In the genomic region with DNA sequence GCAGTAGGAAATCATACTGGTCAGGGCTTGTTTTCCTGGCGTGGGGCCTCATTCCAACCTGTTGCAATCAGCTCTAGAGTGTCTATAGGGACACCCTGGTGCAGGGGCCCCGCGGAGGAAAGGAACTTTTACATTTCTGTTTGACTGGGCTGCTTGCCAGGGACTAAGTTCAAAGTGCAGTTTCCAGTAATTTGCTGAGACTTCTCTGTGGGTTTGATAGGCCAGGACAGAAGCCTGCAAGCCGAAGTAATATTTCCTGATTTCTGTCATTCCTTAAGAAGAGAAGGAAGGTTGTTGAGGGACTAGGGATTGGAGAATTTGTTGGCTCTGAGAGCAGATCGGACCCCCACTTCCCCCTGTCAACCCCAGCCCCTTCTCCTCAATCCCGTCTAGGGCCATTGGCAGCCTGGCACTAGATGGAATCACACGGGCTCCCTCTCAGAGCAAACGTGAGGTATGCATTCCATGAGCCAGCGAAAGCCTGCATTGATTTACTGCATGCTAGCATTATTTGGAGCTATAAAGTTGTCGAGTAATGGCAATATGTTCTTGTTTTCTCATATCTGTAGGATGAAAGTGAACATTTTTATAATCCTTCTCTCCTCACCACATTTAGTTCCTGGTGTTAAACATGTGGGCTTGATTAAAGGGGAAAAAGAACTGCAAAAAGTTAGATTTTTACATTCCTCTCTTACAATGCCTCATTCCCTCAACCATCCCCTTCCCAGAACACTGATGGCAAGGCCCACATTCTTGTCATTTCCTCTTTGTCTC, we compare ENCODE assay signal across 8 cellular contexts.
A peak's percentile ranks its signal among the peaks of the same experiment; 100 is the strongest.
DNase-seq lines count a peak whose midpoint lies in the region; ATAC-seq and TF ChIP-seq lines count a peak whose summit lies in the region.

No MANE protein-coding gene starts in this region.

- H3K4me3 ChIP-seq in retinal pigment epithelial cell (ENCODE audit: low read length): no peak overlapping the region

- DNase-seq in HPDE6-E6E7 (ENCODE audit: extremely low spot score) (peak; percentile 81), left cardiac atrium (peak; percentile 91), retinal pigment epithelial cell (ENCODE audit: low read depth) (peak; percentile 81), 8988T (no peak)
- no peak for DNase-seq in activated CD4-positive, alpha-beta T cell treated with anti-CD3 and anti-CD28 coated beads, Interleukin-2, amount 50 U/mL, for 4 hours
- DNase-seq in effector CD4-positive, alpha-beta T cell: no peak

- TF ChIP-seq CTCF in VCaP (conservative IDR thresholded peaks at IDR 0.05) (no peak), retinal pigment epithelial cell (conservative IDR thresholded peaks at IDR 0.05; ENCODE audit: low read depth, low read length) (no peak)

- ATAC-seq in left cardiac atrium (peak; percentile 91 to 92), HG02970 (IDR thresholded peaks at IDR 0.05; ENCODE audit: low FRiP score, unreplicated experiment) (no peak)

- intact Hi-C loops in left cardiac atrium (cut with DNase I): loop anchor here in 1 of 2 donors (10.0 kb wide), 1 partner anchor 151 kb away; no protein-coding TSS in a partner anchor

- H3K27ac ChIP-seq in VCaP: peak overlapping the region; percentile 90

Comparison
In these comparisons a context has a peak if more than half of its experiments do, and no peak if none do; other contexts are left out.
1. DNase-seq: peak in HPDE6-E6E7 (single experiment), left cardiac atrium (single experiment) and retinal pigment epithelial cell (single experiment); none in 8988T (single experiment), activated CD4-positive, alpha-beta T cell treated with anti-CD3 and anti-CD28 coated beads, Interleukin-2, amount 50 U/mL, for 4 hours (0 of 2) and effector CD4-positive, alpha-beta T cell (single experiment).